Comparison of ENCODE assay signal across 15 cellular contexts in the genomic region with DNA sequence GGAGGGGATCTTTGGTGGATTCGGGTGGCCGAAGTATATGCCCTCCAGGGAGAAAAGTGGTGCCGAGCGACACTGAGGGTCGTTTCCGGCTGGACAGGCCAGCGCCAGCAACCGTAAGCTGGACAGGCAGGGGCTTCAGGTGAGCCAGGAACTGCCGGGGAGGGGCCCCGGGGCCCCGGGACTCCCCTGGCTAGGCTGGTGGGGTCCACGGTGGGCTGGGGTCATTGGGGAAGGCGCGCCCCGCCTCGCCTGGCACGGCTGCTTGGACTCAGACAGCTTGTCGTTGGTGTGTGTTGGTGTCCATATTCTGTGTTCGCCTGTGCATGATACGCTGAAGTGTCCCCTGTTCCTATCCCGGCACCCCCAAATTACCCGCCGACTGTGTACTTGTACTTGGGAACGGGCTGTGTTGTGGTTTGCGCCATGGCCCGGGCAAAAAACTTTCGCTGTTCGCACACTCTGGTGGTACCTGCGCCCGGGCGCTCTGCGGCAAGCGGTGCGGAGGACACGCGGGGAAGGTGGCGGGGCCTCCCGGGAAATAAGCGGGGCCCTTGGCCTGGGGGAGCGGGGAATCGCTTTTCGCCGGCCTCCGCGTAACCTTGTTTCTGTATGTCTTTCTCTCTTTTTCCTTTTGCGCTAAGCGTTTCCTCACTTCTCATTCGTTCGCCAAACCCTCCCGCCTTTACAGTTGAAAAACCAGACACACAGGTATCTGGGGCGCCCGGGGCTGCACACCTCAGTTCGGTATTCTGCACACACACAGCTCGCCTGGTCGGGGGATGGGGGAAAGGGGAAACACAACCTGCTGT. TPM values are rescaled to one million over a fixed set of nuclear protein-coding genes. Genes with fewer than 3 reads are reported as not detected.
A peak's percentile ranks its signal among the peaks of the same experiment; 100 is the strongest.
DNase-seq lines count a peak whose midpoint lies in the region; ATAC-seq, FAIRE-seq and TF ChIP-seq lines count a peak whose summit lies in the region.
"Had no signal": no experiment of that assay in that cellular context is flagged by ENCODE, and none has a peak within 500 bp of the region (broad histone marks: within the 10 kb centered on the region; RNA-seq: fewer than 3 reads in every experiment).

No MANE protein-coding gene starts in this region.

- no peak overlapping the region for H3K27ac Mint-ChIP-seq in CD4-positive, alpha-beta memory T cell
- no peak overlapping the region for H3K27ac Mint-ChIP-seq in chondrocyte (ENCODE audit: unreplicated experiment)
- no peak overlapping the region for H3K27ac Mint-ChIP-seq in naive B cell
- H3K27ac Mint-ChIP-seq: activated naive CD4-positive, alpha-beta T cell treated with anti-CD3 and anti-CD28 coated beads, Interleukin-2, amount 50 U/mL, for 72 hours had no signal

- no peak overlapping the region for H3K27ac ChIP-seq in CD4-positive, alpha-beta memory T cell (ENCODE audit: low read depth, low read length)
- H3K27ac ChIP-seq: dorsolateral prefrontal cortex had no signal

- CTCF ChIA-PET in CD4-positive, alpha-beta memory T cell (lab: Charles Lee; ENCODE audit: partially characterized antibody): no interaction called here

- ATAC-seq in naive B cell (ENCODE audit: low read depth in 2 of 2): peak in 1 of 2 donors; percentile 41
- no peak for ATAC-seq in GM18519 (IDR thresholded peaks at IDR 0.05; ENCODE audit: low FRiP score, unreplicated experiment)
- ATAC-seq: activated naive CD4-positive, alpha-beta T cell treated with anti-CD3 and anti-CD28 coated beads, Interleukin-2, amount 50 U/mL, for 72 hours had no signal

- no peak for TF ChIP-seq CTCF in chondrocyte (IDR thresholded peaks at IDR 0.05)

- no peaks in the 10 kb centered on the region for H3K9me3 Mint-ChIP-seq in CD4-positive, alpha-beta memory T cell
- H3K9me3 Mint-ChIP-seq in chondrocyte (ENCODE audit: low read depth) (no peaks in the 10 kb centered on the region), naive B cell (peaks cover 0 to 3% (median 0%) of the 10 kb centered on the region in 7 donors)
- H3K9me3 Mint-ChIP-seq: activated naive CD4-positive, alpha-beta T cell treated with anti-CD3 and anti-CD28 coated beads, Interleukin-2, amount 50 U/mL, for 72 hours had no signal

- H3K36me3 Mint-ChIP-seq in CD4-positive, alpha-beta memory T cell: peaks cover 0 to 2% of the 10 kb centered on the region in 2 donors
- no peaks in the 10 kb centered on the region for H3K36me3 Mint-ChIP-seq in chondrocyte (ENCODE audit: low read depth)
- H3K36me3 Mint-ChIP-seq in naive B cell: no peaks in the 10 kb centered on the region

- H3K27me3 Mint-ChIP-seq in CD4-positive, alpha-beta memory T cell: peaks cover 21 to 38% of the 10 kb centered on the region in 2 donors
- peaks cover 39% of the 10 kb centered on the region for H3K27me3 Mint-ChIP-seq in chondrocyte (ENCODE audit: low read depth)
- peaks cover 31 to 89% (median 64%) of the 10 kb centered on the region in 3 donors for H3K27me3 Mint-ChIP-seq in naive B cell

- FAIRE-seq in HTR-8/SVneo (lab: Jason Lieb, UNC): peak; percentile 68

- no peak for DNase-seq in CD4-positive, alpha-beta memory T cell
- no peak for DNase-seq in HTR-8/SVneo (ENCODE audit: insufficient read length, low spot score)
- no peak for DNase-seq in chondrocyte (ENCODE audit: low spot score)
- DNase-seq in naive B cell: no peak
- DNase-seq in T-helper 9 cell: no peak
- no peak for DNase-seq in retina
- DNase-seq in hepatic stellate cell (ENCODE audit: low spot score): no peak
- DNase-seq: COR-L47; dorsolateral prefrontal cortex; hypothalamus; NCI-H1694 treated with DMSO at 0.1 percent for 48 hours; OCI-M1; stimulated activated CD4-positive, alpha-beta T cell treated with anti-CD3 and anti-CD28 coated beads, Interleukin-4, amount 100 ng/mL, for 1 hour had no signal

- H3K27me3 ChIP-seq in CD4-positive, alpha-beta memory T cell (ENCODE audit: insufficient read depth, low read length): peaks cover 18% of the 10 kb centered on the region

- intact Hi-C loops in CD4-positive, alpha-beta memory T cell (cut with micrococcal nuclease): no loop called here

- peak overlapping the region in 5 of 8 donors; percentile 28 to 68 (median 48) for H3K4me3 Mint-ChIP-seq in CD4-positive, alpha-beta memory T cell
- H3K4me3 Mint-ChIP-seq in chondrocyte (ENCODE audit: unreplicated experiment): peak overlapping the region; percentile 41
- H3K4me3 Mint-ChIP-seq in naive B cell: peak overlapping the region; percentile 20 to 84 (median 70)

- H3K4me1 Mint-ChIP-seq in CD4-positive, alpha-beta memory T cell: peaks cover 3 to 23% (median 12%) of the 10 kb centered on the region in 4 donors
- H3K4me1 Mint-ChIP-seq in chondrocyte (ENCODE audit: low read depth) (peaks cover 28% of the 10 kb centered on the region), naive B cell (peaks cover 22 to 32% (median 28%) of the 10 kb centered on the region in 3 donors)

- H3K9me3 ChIP-seq in CD4-positive, alpha-beta memory T cell (ENCODE audit: control insufficient read depth in 1 of 2, low read length in 2 of 2): no peaks in the 10 kb centered on the region

- POLR2A ChIA-PET in CD4-positive, alpha-beta memory T cell (lab: Charles Lee; ENCODE audit: partially characterized antibody): interaction anchor here (0.5 kb wide), 1 partner anchor 205 kb away, joined by 3 read pairs; no protein-coding TSS in a partner anchor

- H3K4me1 ChIP-seq in CD4-positive, alpha-beta memory T cell (ENCODE audit: insufficient read depth, low read length): peaks cover 16% of the 10 kb centered on the region

- H3K4me3 ChIP-seq in CD4-positive, alpha-beta memory T cell (ENCODE audit: low read length in 2 of 2): no peak overlapping the region

- H3K36me3 ChIP-seq in CD4-positive, alpha-beta memory T cell (ENCODE audit: insufficient read depth, low read length): no peaks in the 10 kb centered on the region

RNA-seq across cellular contexts. Expression of a gene that starts 3.2 kb away (rescaled TPM):
- total RNA-seq in CD4-positive, alpha-beta memory T cell: 100 to 1,000 TPM; 641 to 645 TPM
- polyA plus RNA-seq in CD4-positive, alpha-beta memory T cell: 100 to 1,000 TPM in 1 of 2 donors, 10 to 100 TPM in 1; 70.1 to 184 TPM
- 1,127 to 1,393 TPM (median 1,374 TPM) in 3 replicates for total RNA-seq in chondrocyte
- polyA plus RNA-seq in naive B cell (ENCODE audit: low read depth in 6 of 6): 100 to 1,000 TPM; 133 to 298 (median 194) TPM

RNA-seq across cellular contexts. Expression of a gene that starts 5.0 kb away (rescaled TPM):
- total RNA-seq in CD4-positive, alpha-beta memory T cell: 1 to 10 TPM in 1 of 2 experiments, under 1 TPM in 1; 0.94 to 1.1 TPM
- not detected for polyA plus RNA-seq in CD4-positive, alpha-beta memory T cell
- total RNA-seq in chondrocyte: 1.1 to 2.7 TPM (median 1.7 TPM) in 3 replicates
- polyA plus RNA-seq in naive B cell (ENCODE audit: low read depth in 6 of 6): under 1 TPM in 1 of 6 donors, not detected in 5; 0.35 TPM
